Comparison of ENCODE assay signal across 1 cellular context in genomic region chr1:113219377-113219776, GRCh38.
TF ChIP-seq lines count a peak whose summit lies in the region.

No MANE protein-coding gene starts in this region.

TF ChIP-seq in H1, 55 proteins besides CTCF, POLR2A, EP300 and RAD21:
- TF ChIP-seq EZH2 (IDR thresholded peaks at IDR 0.05; ENCODE audit: low read depth, low read length, severe bottlenecking) (no peak), CHD2 (IDR thresholded peaks at IDR 0.05; ENCODE audit: low read length) (no peak), TCF12 (IDR thresholded peaks at IDR 0.05; ENCODE audit: low read depth, low read length) (no peak)
